ENCODE assay signal across 13 cellular contexts in genomic region chr6:24658573-24659511, GRCh38. TPM values are rescaled to one million over a fixed set of nuclear protein-coding genes. Genes with fewer than 3 reads are reported as not detected.
A peak's percentile ranks its signal among the peaks of the same experiment; 100 is the strongest.
DNase-seq lines count a peak whose midpoint lies in the region; ATAC-seq and TF ChIP-seq lines count a peak whose summit lies in the region.
"Had no signal": no experiment of that assay in that cellular context is flagged by ENCODE, and none has a peak within 500 bp of the region (broad histone marks: within the 10 kb centered on the region; RNA-seq: fewer than 3 reads in every experiment).

No MANE protein-coding gene starts in this region.

- H3K27ac ChIP-seq in iPS-20b (ENCODE audit: low read length): no peak overlapping the region
- peak overlapping the region; percentile 49 to 97 (median 73) for H3K27ac ChIP-seq in transverse colon

- POLR2A ChIA-PET in activated CD8-positive, alpha-beta T cell treated with anti-CD3 and anti-CD28 coated beads for 36 hours (lab: Charles Lee): interaction anchor here (1.6 kb wide), 1 partner anchor 8 kb away, joined by 5 read pairs; the partner anchor contains the start of genes ACOT13 and TDP2
- POLR2A ChIA-PET in activated CD8-positive, alpha-beta T cell treated with anti-CD3 and anti-CD28 coated beads, Interleukin-2, amount 10 ng/mL, durations not matched to agents 7 days and 5 days (lab: Charles Lee): no interaction called here
- POLR2A ChIA-PET in activated CD4-positive, alpha-beta memory T cell treated with anti-CD3 and anti-CD28 coated beads for 36 hours (lab: Charles Lee): no interaction called here

- H3K4me1 ChIP-seq in iPS-20b (ENCODE audit: insufficient read depth, low read length) (peaks cover 10% of the 10 kb centered on the region; the same call in 1 of the 2 replicates), transverse colon (peaks cover 0 to 70% (median 39%) of the 10 kb centered on the region in 4 donors)

- CTCF ChIA-PET in activated CD8-positive, alpha-beta T cell treated with anti-CD3 and anti-CD28 coated beads for 36 hours (lab: Charles Lee): interaction anchor here (1.4 kb wide), 1 partner anchor 8 kb away, joined by 4 read pairs; the partner anchor contains the start of genes ACOT13 and TDP2
- CTCF ChIA-PET in activated CD8-positive, alpha-beta T cell treated with anti-CD3 and anti-CD28 coated beads, Interleukin-2, amount 10 ng/mL, durations not matched to agents 7 days and 5 days (lab: Charles Lee): interaction anchor here (1.7 kb wide), 1 partner anchor 78 kb away, joined by 4 read pairs; no protein-coding TSS in a partner anchor
- CTCF ChIA-PET in activated CD4-positive, alpha-beta memory T cell treated with anti-CD3 and anti-CD28 coated beads for 36 hours (lab: Charles Lee): no interaction called here

- H3K27me3 ChIP-seq in iPS-20b (ENCODE audit: insufficient read depth, low read length) (no peaks in the 10 kb centered on the region), transverse colon (no peaks in the 10 kb centered on the region)

- H3K9me3 ChIP-seq in iPS-20b (ENCODE audit: insufficient read depth, low read depth, low read length) (no peaks in the 10 kb centered on the region), transverse colon (no peaks in the 10 kb centered on the region)

- H3K36me3 Mint-ChIP-seq in activated CD8-positive, alpha-beta T cell treated with anti-CD3 and anti-CD28 coated beads for 36 hours (ENCODE audit: low read depth): peaks cover 41% of the 10 kb centered on the region
- peaks cover 54% of the 10 kb centered on the region for H3K36me3 Mint-ChIP-seq in activated CD8-positive, alpha-beta T cell treated with anti-CD3 and anti-CD28 coated beads, Interleukin-2, amount 10 ng/mL, durations not matched to agents 7 days and 5 days (ENCODE audit: low read depth)
- H3K36me3 Mint-ChIP-seq in activated T-helper 1 cell treated with anti-CD3 and anti-CD28 coated beads, Interleukin-12 subunit alpha, Interleukin-12 subunit beta, Interleukin-2, Interleukin-4 antibody, amounts not matched to agents 30 ng/mL and 10 ng/mL and 1 ng/mL, durations not matched to agents 14 hours and 24 hours and 36 hours (ENCODE audit: low read depth): peaks cover 45% of the 10 kb centered on the region
- peaks cover 35% of the 10 kb centered on the region for H3K36me3 Mint-ChIP-seq in activated CD4-positive, alpha-beta memory T cell treated with anti-CD3 and anti-CD28 coated beads for 36 hours

- H3K4me1 Mint-ChIP-seq in activated CD8-positive, alpha-beta T cell treated with anti-CD3 and anti-CD28 coated beads for 36 hours (ENCODE audit: low read depth): peaks cover 37% of the 10 kb centered on the region
- H3K4me1 Mint-ChIP-seq in activated CD8-positive, alpha-beta T cell treated with anti-CD3 and anti-CD28 coated beads, Interleukin-2, amount 10 ng/mL, durations not matched to agents 7 days and 5 days (ENCODE audit: low read depth): peaks cover 14% of the 10 kb centered on the region
- peaks cover 56% of the 10 kb centered on the region for H3K4me1 Mint-ChIP-seq in activated T-helper 1 cell treated with anti-CD3 and anti-CD28 coated beads, Interleukin-12 subunit alpha, Interleukin-12 subunit beta, Interleukin-2, Interleukin-4 antibody, amounts not matched to agents 30 ng/mL and 10 ng/mL and 1 ng/mL, durations not matched to agents 14 hours and 24 hours and 36 hours (ENCODE audit: low read depth)
- H3K4me1 Mint-ChIP-seq in activated CD4-positive, alpha-beta memory T cell treated with anti-CD3 and anti-CD28 coated beads for 36 hours (ENCODE audit: low read depth): peaks cover 53% of the 10 kb centered on the region

- TF ChIP-seq CTCF in activated CD8-positive, alpha-beta T cell treated with anti-CD3 and anti-CD28 coated beads for 36 hours (IDR thresholded peaks at IDR 0.05): no peak
- TF ChIP-seq CTCF in transverse colon (IDR thresholded peaks at IDR 0.05): no peak

- H3K9ac ChIP-seq in iPS-20b (ENCODE audit: low read depth, low read length): no peak overlapping the region

- H3K4me3 ChIP-seq in iPS-20b (ENCODE audit: low read length): 0 out of 2 replicates have a peak overlapping the region, but pooled peaks have one; percentile 2
- H3K4me3 ChIP-seq in transverse colon: no peak overlapping the region
- H3K4me3 ChIP-seq: skin epidermis had no signal

- peaks cover 76% of the 10 kb centered on the region for H3K36me3 ChIP-seq in iPS-20b (ENCODE audit: insufficient read depth, low read depth, low read length)
- peaks cover 0 to 28% (median 6%) of the 10 kb centered on the region in 4 donors for H3K36me3 ChIP-seq in transverse colon

- no peaks in the 10 kb centered on the region for H3K27me3 Mint-ChIP-seq in activated CD8-positive, alpha-beta T cell treated with anti-CD3 and anti-CD28 coated beads for 36 hours
- H3K27me3 Mint-ChIP-seq in activated CD8-positive, alpha-beta T cell treated with anti-CD3 and anti-CD28 coated beads, Interleukin-2, amount 10 ng/mL, durations not matched to agents 7 days and 5 days (ENCODE audit: low read depth): no peaks in the 10 kb centered on the region
- H3K27me3 Mint-ChIP-seq in activated T-helper 1 cell treated with anti-CD3 and anti-CD28 coated beads, Interleukin-12 subunit alpha, Interleukin-12 subunit beta, Interleukin-2, Interleukin-4 antibody, amounts not matched to agents 30 ng/mL and 10 ng/mL and 1 ng/mL, durations not matched to agents 14 hours and 24 hours and 36 hours (ENCODE audit: insufficient read depth): no peaks in the 10 kb centered on the region
- no peaks in the 10 kb centered on the region for H3K27me3 Mint-ChIP-seq in activated CD4-positive, alpha-beta memory T cell treated with anti-CD3 and anti-CD28 coated beads for 36 hours

- intact Hi-C loops in activated CD8-positive, alpha-beta T cell treated with anti-CD3 and anti-CD28 coated beads for 36 hours (cut with micrococcal nuclease): no loop called here
- intact Hi-C loops in activated T-helper 1 cell treated with anti-CD3 and anti-CD28 coated beads, Interleukin-12 subunit alpha, Interleukin-12 subunit beta, Interleukin-2, Interleukin-4 antibody, amounts not matched to agents 30 ng/mL and 10 ng/mL and 1 ng/mL, durations not matched to agents 14 hours and 24 hours and 36 hours (cut with micrococcal nuclease): no loop called here
- intact Hi-C loops in transverse colon (cut with DNase I; ENCODE audit: low total_unique reads): no loop called here
- intact Hi-C loops in left cardiac atrium (cut with DNase I): no loop called here
- intact Hi-C loops in activated CD4-positive, alpha-beta memory T cell treated with anti-CD3 and anti-CD28 coated beads for 36 hours (cut with micrococcal nuclease): no loop called here

- no peak for TF ChIP-seq EP300 in transverse colon (IDR thresholded peaks at IDR 0.05; ENCODE audit: low read depth)

- peak overlapping the region; percentile 10 for H3K27ac Mint-ChIP-seq in activated CD8-positive, alpha-beta T cell treated with anti-CD3 and anti-CD28 coated beads for 36 hours
- no peak overlapping the region for H3K27ac Mint-ChIP-seq in activated CD8-positive, alpha-beta T cell treated with anti-CD3 and anti-CD28 coated beads, Interleukin-2, amount 10 ng/mL, durations not matched to agents 7 days and 5 days
- peak overlapping the region; percentile 40 for H3K27ac Mint-ChIP-seq in activated T-helper 1 cell treated with anti-CD3 and anti-CD28 coated beads, Interleukin-12 subunit alpha, Interleukin-12 subunit beta, Interleukin-2, Interleukin-4 antibody, amounts not matched to agents 30 ng/mL and 10 ng/mL and 1 ng/mL, durations not matched to agents 14 hours and 24 hours and 36 hours
- no peak overlapping the region for H3K27ac Mint-ChIP-seq in activated CD4-positive, alpha-beta memory T cell treated with anti-CD3 and anti-CD28 coated beads for 36 hours

- in situ Hi-C loops in transverse colon (cut with MboI; ENCODE audit: low pct_ligation_motif_present in 1 of 4, low pct_unique_long_range_greater_than_20kb in 1 of 4, low sequenced_read_pairs in 3 of 4): no loop called here

- no peaks in the 10 kb centered on the region for H3K9me3 Mint-ChIP-seq in activated CD8-positive, alpha-beta T cell treated with anti-CD3 and anti-CD28 coated beads for 36 hours
- no peaks in the 10 kb centered on the region for H3K9me3 Mint-ChIP-seq in activated CD8-positive, alpha-beta T cell treated with anti-CD3 and anti-CD28 coated beads, Interleukin-2, amount 10 ng/mL, durations not matched to agents 7 days and 5 days (ENCODE audit: insufficient read depth)
- H3K9me3 Mint-ChIP-seq in activated T-helper 1 cell treated with anti-CD3 and anti-CD28 coated beads, Interleukin-12 subunit alpha, Interleukin-12 subunit beta, Interleukin-2, Interleukin-4 antibody, amounts not matched to agents 30 ng/mL and 10 ng/mL and 1 ng/mL, durations not matched to agents 14 hours and 24 hours and 36 hours: no peaks in the 10 kb centered on the region
- H3K9me3 Mint-ChIP-seq in activated CD4-positive, alpha-beta memory T cell treated with anti-CD3 and anti-CD28 coated beads for 36 hours: no peaks in the 10 kb centered on the region

- TF ChIP-seq POLR2A in transverse colon (IDR thresholded peaks at IDR 0.05): no peak

- H3K4me3 Mint-ChIP-seq in activated CD8-positive, alpha-beta T cell treated with anti-CD3 and anti-CD28 coated beads for 36 hours: no peak overlapping the region
- no peak overlapping the region for H3K4me3 Mint-ChIP-seq in activated CD8-positive, alpha-beta T cell treated with anti-CD3 and anti-CD28 coated beads, Interleukin-2, amount 10 ng/mL, durations not matched to agents 7 days and 5 days
- H3K4me3 Mint-ChIP-seq in activated T-helper 1 cell treated with anti-CD3 and anti-CD28 coated beads, Interleukin-12 subunit alpha, Interleukin-12 subunit beta, Interleukin-2, Interleukin-4 antibody, amounts not matched to agents 30 ng/mL and 10 ng/mL and 1 ng/mL, durations not matched to agents 14 hours and 24 hours and 36 hours: no peak overlapping the region
- H3K4me3 Mint-ChIP-seq in activated CD4-positive, alpha-beta memory T cell treated with anti-CD3 and anti-CD28 coated beads for 36 hours: no peak overlapping the region

- ATAC-seq in activated CD8-positive, alpha-beta T cell treated with anti-CD3 and anti-CD28 coated beads for 36 hours: no peak
- no peak for ATAC-seq in activated CD8-positive, alpha-beta T cell treated with anti-CD3 and anti-CD28 coated beads, Interleukin-2, amount 10 ng/mL, durations not matched to agents 7 days and 5 days
- no peak for ATAC-seq in left cardiac atrium

- no peak for DNase-seq in activated CD8-positive, alpha-beta T cell treated with anti-CD3 and anti-CD28 coated beads for 36 hours
- DNase-seq in activated CD8-positive, alpha-beta T cell treated with anti-CD3 and anti-CD28 coated beads, Interleukin-2, amount 10 ng/mL, durations not matched to agents 7 days and 5 days: no peak
- DNase-seq in activated T-helper 1 cell treated with anti-CD3 and anti-CD28 coated beads, Interleukin-12 subunit alpha, Interleukin-12 subunit beta, Interleukin-2, Interleukin-4 antibody, amounts not matched to agents 30 ng/mL and 10 ng/mL and 1 ng/mL, durations not matched to agents 14 hours and 24 hours and 36 hours (ENCODE audit: low spot score): no peak
- DNase-seq in transverse colon (peak; percentile 56), left cardiac atrium (no peak), DMS114 treated with DMSO at 0.1 percent for 48 hours (lab: John Stamatoyannopoulos, UW; ENCODE audit: unreplicated experiment) (no peak)
- DNase-seq in activated CD4-positive, alpha-beta memory T cell treated with anti-CD3 and anti-CD28 coated beads for 36 hours: no peak
- DNase-seq: activated CD4-positive, alpha-beta T cell treated with anti-CD3 and anti-CD28 coated beads, Interleukin-2, amount 50 U/mL, for 4 hours; NCI-H2029; Right ventricle myocardium superior had no signal

- WGBS in transverse colon (ENCODE audit: low coverage in 1 of 2), 2 donors: 64 to 69% methylated on average over 3 to 9 of the region's 9 CpGs

RNA-seq across cellular contexts. Expression of gene TDP2, which starts 7.9 kb away (rescaled TPM):
- 10 to 100 TPM; 37.4 to 39.8 TPM for total RNA-seq in activated CD8-positive, alpha-beta T cell treated with anti-CD3 and anti-CD28 coated beads for 36 hours
- 10 to 100 TPM; 43.0 to 44.0 TPM for total RNA-seq in activated CD8-positive, alpha-beta T cell treated with anti-CD3 and anti-CD28 coated beads, Interleukin-2, amount 10 ng/mL, durations not matched to agents 7 days and 5 days
- 46.1 and 47.4 TPM in 2 replicates for total RNA-seq in activated T-helper 1 cell treated with anti-CD3 and anti-CD28 coated beads, Interleukin-12 subunit alpha, Interleukin-12 subunit beta, Interleukin-2, Interleukin-4 antibody, amounts not matched to agents 30 ng/mL and 10 ng/mL and 1 ng/mL, durations not matched to agents 14 hours and 24 hours and 36 hours
- total RNA-seq in transverse colon (100 to 1,000 TPM in 3 of 4 donors, 10 to 100 TPM in 1; 48.4 to 292 (median 151) TPM), left cardiac atrium (10 to 100 TPM; 29.5 to 35.2 TPM)
- 10 to 100 TPM; 47.5 to 48.6 TPM for total RNA-seq in activated CD4-positive, alpha-beta memory T cell treated with anti-CD3 and anti-CD28 coated beads for 36 hours

RNA-seq across cellular contexts. Expression of gene ACOT13, which starts 8.0 kb away (rescaled TPM):
- total RNA-seq in activated CD8-positive, alpha-beta T cell treated with anti-CD3 and anti-CD28 coated beads for 36 hours: 10 to 100 TPM; 28.9 to 33.6 TPM
- 10 to 100 TPM; 21.3 to 22.6 TPM for total RNA-seq in activated CD8-positive, alpha-beta T cell treated with anti-CD3 and anti-CD28 coated beads, Interleukin-2, amount 10 ng/mL, durations not matched to agents 7 days and 5 days
- 27.0 and 27.4 TPM in 2 replicates for total RNA-seq in activated T-helper 1 cell treated with anti-CD3 and anti-CD28 coated beads, Interleukin-12 subunit alpha, Interleukin-12 subunit beta, Interleukin-2, Interleukin-4 antibody, amounts not matched to agents 30 ng/mL and 10 ng/mL and 1 ng/mL, durations not matched to agents 14 hours and 24 hours and 36 hours
- total RNA-seq in transverse colon (10 to 100 TPM in 2 of 4 donors, 1 to 10 TPM in 2; 5.6 to 16.8 (median 11.2) TPM), left cardiac atrium (10 to 100 TPM; 63.0 to 70.8 TPM)
- total RNA-seq in activated CD4-positive, alpha-beta memory T cell treated with anti-CD3 and anti-CD28 coated beads for 36 hours: 10 to 100 TPM; 33.7 to 35.9 TPM

RNA-seq across cellular contexts. Expression of gene KIAA0319, which starts 12.9 kb away (rescaled TPM):
- under 1 TPM in 1 of 2 experiments, not detected in 1; 0.05 TPM for total RNA-seq in activated CD8-positive, alpha-beta T cell treated with anti-CD3 and anti-CD28 coated beads for 36 hours
- under 1 TPM in 1 of 2 experiments, not detected in 1; 0.10 TPM for total RNA-seq in activated CD8-positive, alpha-beta T cell treated with anti-CD3 and anti-CD28 coated beads, Interleukin-2, amount 10 ng/mL, durations not matched to agents 7 days and 5 days
- total RNA-seq in activated T-helper 1 cell treated with anti-CD3 and anti-CD28 coated beads, Interleukin-12 subunit alpha, Interleukin-12 subunit beta, Interleukin-2, Interleukin-4 antibody, amounts not matched to agents 30 ng/mL and 10 ng/mL and 1 ng/mL, durations not matched to agents 14 hours and 24 hours and 36 hours: not detected in 2 replicates
- 1 to 10 TPM in 1 of 4 donors, under 1 TPM in 3; 0.37 to 2.6 (median 0.67) TPM for total RNA-seq in transverse colon
- total RNA-seq in left cardiac atrium: under 1 TPM; 0.05 to 0.06 TPM
- under 1 TPM; 0.14 to 0.19 TPM for total RNA-seq in activated CD4-positive, alpha-beta memory T cell treated with anti-CD3 and anti-CD28 coated beads for 36 hours
- total RNA-seq: lung microvascular endothelial cell, Right ventricle myocardium superior had no signal

Comparison
In these comparisons a context has a peak if more than half of its experiments do, and no peak if none do; other contexts are left out.
1. H3K27ac Mint-ChIP-seq: peak in activated CD8-positive, alpha-beta T cell treated with anti-CD3 and anti-CD28 coated beads for 36 hours (single experiment) and activated T-helper 1 cell treated with anti-CD3 and anti-CD28 coated beads, Interleukin-12 subunit alpha, Interleukin-12 subunit beta, Interleukin-2, Interleukin-4 antibody, amounts not matched to agents 30 ng/mL and 10 ng/mL and 1 ng/mL, durations not matched to agents 14 hours and 24 hours and 36 hours (single experiment); none in activated CD8-positive, alpha-beta T cell treated with anti-CD3 and anti-CD28 coated beads, Interleukin-2, amount 10 ng/mL, durations not matched to agents 7 days and 5 days (single experiment) and activated CD4-positive, alpha-beta memory T cell treated with anti-CD3 and anti-CD28 coated beads for 36 hours (single experiment).